ENCODE assay signal across 1 cellular context in genomic region chr10:102117391-102118159, GRCh38.
TF ChIP-seq lines count a peak whose summit lies in the region.

No MANE protein-coding gene starts in this region.

TF ChIP-seq in H1, 55 proteins besides CTCF, POLR2A, EP300 and RAD21:
- TF ChIP-seq USF2 (IDR thresholded peaks at IDR 0.05; ENCODE audit: low read length) = 0 out of 2 replicates have a peak, but pooled peaks have one; percentile 15
- TF ChIP-seq ATF2 (IDR thresholded peaks at IDR 0.05; ENCODE audit: low read length) = no peak
- TF ChIP-seq TBP (IDR thresholded peaks at IDR 0.05; ENCODE audit: low read depth, low read length) = no peak
- TF ChIP-seq TAF1 (IDR thresholded peaks at IDR 0.05; ENCODE audit: low read depth, low read length) = no peak
- 0 out of 2 replicates have a peak, but pooled peaks have one; percentile 17 for TF ChIP-seq RBBP5 (IDR thresholded peaks at IDR 0.05; ENCODE audit: borderline replicate concordance, low read depth, low read length)
- TF ChIP-seq RNF2 (IDR thresholded peaks at IDR 0.05; ENCODE audit: borderline replicate concordance, low read depth, low read length, missing control alignments, poor library complexity, severe bottlenecking) = no peak
- no peak for TF ChIP-seq EZH2 (IDR thresholded peaks at IDR 0.05; ENCODE audit: low read depth, low read length, severe bottlenecking)
- TF ChIP-seq SUZ12 (IDR thresholded peaks at IDR 0.05; ENCODE audit: low read length) = no peak
- TF ChIP-seq JUND (IDR thresholded peaks at IDR 0.05; ENCODE audit: low read length) = no peak
- no peak for TF ChIP-seq BACH1 (IDR thresholded peaks at IDR 0.05; ENCODE audit: low read length)
- 0 out of 2 replicates have a peak, but pooled peaks have one; percentile 29 for TF ChIP-seq PHF8 (conservative IDR thresholded peaks at IDR 0.05; ENCODE audit: low read depth, low read length)
- peak; percentile 25 for TF ChIP-seq SAP30 (IDR thresholded peaks at IDR 0.05; ENCODE audit: insufficient read depth, insufficient replicate concordance, low read length)
- TF ChIP-seq NRF1 (IDR thresholded peaks at IDR 0.05; ENCODE audit: low read depth, low read length) = no peak
- peak; percentile 81 for TF ChIP-seq MAX (IDR thresholded peaks at IDR 0.05)
- 0 out of 4 replicates have a peak, but pooled peaks of 1 of the 2 experiments have one; percentile 58 for TF ChIP-seq HDAC2 (IDR thresholded peaks at IDR 0.05; ENCODE audit: borderline replicate concordance in 1 of 2, low read depth in 2 of 2, low read length in 2 of 2)
- no peak; the same call in 1 of the 2 replicates for TF ChIP-seq POLR2AphosphoS5 (IDR thresholded peaks at IDR 0.05; ENCODE audit: low read depth, low read length)
- TF ChIP-seq CTBP2 (IDR thresholded peaks at IDR 0.05; ENCODE audit: borderline replicate concordance, insufficient read depth, insufficient read length, low read length) = no peak
- TF ChIP-seq CHD1 (IDR thresholded peaks at IDR 0.05; ENCODE audit: low read depth, low read length) = no peak
- peak; percentile 11; the same call in 1 of the 2 replicates for TF ChIP-seq KDM1A (IDR thresholded peaks at IDR 0.05; ENCODE audit: borderline replicate concordance, low read length)
- peak; percentile 80 for TF ChIP-seq ASH2L (IDR thresholded peaks at IDR 0.05; ENCODE audit: low read length)
- no peak for TF ChIP-seq SIX5 (IDR thresholded peaks at IDR 0.05; ENCODE audit: low read depth, low read length)
- no peak for TF ChIP-seq CBX8 (IDR thresholded peaks at IDR 0.05; ENCODE audit: borderline replicate concordance, low read depth, low read length)
